In the genomic region with DNA sequence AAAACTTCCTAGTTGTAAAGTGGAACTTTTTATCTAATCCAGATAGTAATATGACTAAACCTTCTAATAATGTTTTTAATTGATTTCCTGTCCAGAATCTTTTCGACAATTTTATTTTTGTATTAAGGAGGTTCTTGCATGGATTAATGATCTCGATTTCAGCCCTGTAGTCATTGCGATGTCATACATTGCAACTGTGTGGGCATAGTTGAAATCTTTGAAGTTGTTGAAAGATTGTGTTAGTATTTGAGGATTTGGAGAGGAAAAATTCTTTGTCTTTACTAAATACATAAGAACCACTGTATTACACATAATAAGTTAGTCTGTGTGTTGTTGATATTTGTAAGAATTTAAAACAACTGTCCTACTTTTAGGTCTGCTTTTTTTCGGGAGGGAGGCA, we compare ENCODE assay signal across 2 cellular contexts.
A peak's percentile ranks its signal among the peaks of the same experiment; 100 is the strongest.
TF ChIP-seq lines count a peak whose summit lies in the region.

No MANE protein-coding gene starts in this region.

TF ChIP-seq in A549, 52 proteins besides CTCF, POLR2A, EP300 and RAD21 (continued from another document):
- no peak for TF ChIP-seq ZC3H11A (IDR thresholded peaks at IDR 0.05)
- TF ChIP-seq RCOR1 (IDR thresholded peaks at IDR 0.05; ENCODE audit: low read depth, low read length) = no peak
- TF ChIP-seq CBX2 (IDR thresholded peaks at IDR 0.05; ENCODE audit: borderline replicate concordance, low read depth) = no peak
- no peak for TF ChIP-seq MYC (IDR thresholded peaks at IDR 0.05; ENCODE audit: borderline replicate concordance, low read length)
- TF ChIP-seq, protein P1, sequence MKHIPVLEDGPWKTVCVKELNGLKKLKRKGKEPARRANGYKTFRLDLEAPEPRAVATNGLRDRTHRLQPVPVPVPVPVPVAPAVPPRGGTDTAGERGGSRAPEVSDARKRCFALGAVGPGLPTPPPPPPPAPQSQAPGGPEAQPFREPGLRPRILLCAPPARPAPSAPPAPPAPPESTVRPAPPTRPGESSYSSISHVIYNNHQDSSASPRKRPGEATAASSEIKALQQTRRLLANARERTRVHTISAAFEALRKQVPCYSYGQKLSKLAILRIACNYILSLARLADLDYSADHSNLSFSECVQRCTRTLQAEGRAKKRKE (CRISPR knock-in tag; IDR thresholded peaks at IDR 0.05; ENCODE audit: low read depth) = no peak
- TF ChIP-seq MAZ (IDR thresholded peaks at IDR 0.05; ENCODE audit: borderline replicate concordance, low read depth, low read length) = no peak
- TF ChIP-seq ZSCAN20 (CRISPR knock-in tag; IDR thresholded peaks at IDR 0.05) = no peak
- TF ChIP-seq TFCP2L1 (CRISPR knock-in tag; IDR thresholded peaks at IDR 0.05) = no peak
- no peak for TF ChIP-seq KDM5A (IDR thresholded peaks at IDR 0.05)
- TF ChIP-seq ZFP36 (IDR thresholded peaks at IDR 0.05; ENCODE audit: borderline replicate concordance, partially characterized antibody) = no peak
- TF ChIP-seq, protein P2, sequence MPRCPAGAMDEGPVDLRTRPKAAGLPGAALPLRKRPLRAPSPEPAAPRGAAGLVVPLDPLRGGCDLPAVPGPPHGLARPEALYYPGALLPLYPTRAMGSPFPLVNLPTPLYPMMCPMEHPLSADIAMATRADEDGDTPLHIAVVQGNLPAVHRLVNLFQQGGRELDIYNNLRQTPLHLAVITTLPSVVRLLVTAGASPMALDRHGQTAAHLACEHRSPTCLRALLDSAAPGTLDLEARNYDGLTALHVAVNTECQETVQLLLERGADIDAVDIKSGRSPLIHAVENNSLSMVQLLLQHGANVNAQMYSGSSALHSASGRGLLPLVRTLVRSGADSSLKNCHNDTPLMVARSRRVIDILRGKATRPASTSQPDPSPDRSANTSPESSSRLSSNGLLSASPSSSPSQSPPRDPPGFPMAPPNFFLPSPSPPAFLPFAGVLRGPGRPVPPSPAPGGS (IDR thresholded peaks at IDR 0.05) = no peak
- TF ChIP-seq, protein P3, sequence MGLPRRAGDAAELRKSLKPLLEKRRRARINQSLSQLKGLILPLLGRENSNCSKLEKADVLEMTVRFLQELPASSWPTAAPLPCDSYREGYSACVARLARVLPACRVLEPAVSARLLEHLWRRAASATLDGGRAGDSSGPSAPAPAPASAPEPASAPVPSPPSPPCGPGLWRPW (IDR thresholded peaks at IDR 0.05) = no peak
- no peak for TF ChIP-seq MAFK (IDR thresholded peaks at IDR 0.05; ENCODE audit: partially characterized antibody)

TF ChIP-seq in IMR-90, 13 proteins besides CTCF, POLR2A, EP300 and RAD21 (continued from another document):
- TF ChIP-seq RCOR1 (IDR thresholded peaks at IDR 0.05; ENCODE audit: insufficient replicate concordance, low read length) = no peak
- TF ChIP-seq FOS (IDR thresholded peaks at IDR 0.05; ENCODE audit: low read depth, low read length) = no peak
- no peak for TF ChIP-seq MAZ (IDR thresholded peaks at IDR 0.05; ENCODE audit: borderline replicate concordance, low read depth, low read length)
- peak; percentile 37; the same call in 1 of the 2 replicates for TF ChIP-seq CEBPB (IDR thresholded peaks at IDR 0.05; ENCODE audit: low read depth, low read length)
- TF ChIP-seq, protein P4, sequence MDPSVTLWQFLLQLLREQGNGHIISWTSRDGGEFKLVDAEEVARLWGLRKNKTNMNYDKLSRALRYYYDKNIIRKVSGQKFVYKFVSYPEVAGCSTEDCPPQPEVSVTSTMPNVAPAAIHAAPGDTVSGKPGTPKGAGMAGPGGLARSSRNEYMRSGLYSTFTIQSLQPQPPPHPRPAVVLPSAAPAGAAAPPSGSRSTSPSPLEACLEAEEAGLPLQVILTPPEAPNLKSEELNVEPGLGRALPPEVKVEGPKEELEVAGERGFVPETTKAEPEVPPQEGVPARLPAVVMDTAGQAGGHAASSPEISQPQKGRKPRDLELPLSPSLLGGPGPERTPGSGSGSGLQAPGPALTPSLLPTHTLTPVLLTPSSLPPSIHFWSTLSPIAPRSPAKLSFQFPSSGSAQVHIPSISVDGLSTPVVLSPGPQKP (IDR thresholded peaks at IDR 0.05; ENCODE audit: borderline replicate concordance, low read depth, low read length) = no peak
- no peak for TF ChIP-seq MAFK (IDR thresholded peaks at IDR 0.05; ENCODE audit: low read depth, low read length)
